ENCODE assay signal across 25 cellular contexts in genomic region chr7:84953294-84953693, GRCh38.
A peak's percentile ranks its signal among the peaks of the same experiment; 100 is the strongest.
DNase-seq lines count a peak whose midpoint lies in the region; ATAC-seq, FAIRE-seq and TF ChIP-seq lines count a peak whose summit lies in the region.
"Had no signal": no experiment of that assay in that cellular context is flagged by ENCODE, and none has a peak within 500 bp of the region (broad histone marks: within the 10 kb centered on the region; RNA-seq: fewer than 3 reads in every experiment).

No MANE protein-coding gene starts in this region.

- H3K4me1 ChIP-seq in SK-N-SH (ENCODE audit: control insufficient read depth in 1 of 2, insufficient read depth in 2 of 2, low read depth in 1 of 2, low read length in 1 of 2) (peaks cover 0 to 5% of the 10 kb centered on the region in 2 experiments; a peak in 1 of 4 replicates), H1 (replicated peaks in 1 of 4; ENCODE audit: control insufficient read depth in 3 of 4, insufficient read depth in 4 of 4, low read length in 3 of 4) (peaks cover 0 to 3% (median 0%) of the 10 kb centered on the region in 4 experiments; a peak in 1 of 7 replicates), neural progenitor cell (peaks cover 19% of the 10 kb centered on the region)

- no peak overlapping the region for H2BK120ac ChIP-seq in H1 (replicated peaks; ENCODE audit: low read depth, low read length)

- H4K91ac ChIP-seq in H1 (replicated peaks; ENCODE audit: insufficient read length, low read length): no peak overlapping the region

- H3K23ac ChIP-seq in H1 (ENCODE audit: insufficient read length): no peak overlapping the region

- no peak overlapping the region for H3K4ac ChIP-seq in H1 (replicated peaks; ENCODE audit: insufficient read length, low read depth, low read length)

- no peak overlapping the region for H3K27ac Mint-ChIP-seq in neural progenitor cell
- peak overlapping the region; percentile 2 for H3K27ac Mint-ChIP-seq in type B pancreatic cell
- H3K27ac Mint-ChIP-seq: B cell, CD14-positive monocyte had no signal

- H3K79me2 ChIP-seq in SK-N-SH (ENCODE audit: insufficient read depth): no peaks in the 10 kb centered on the region
- no peaks in the 10 kb centered on the region for H3K79me2 ChIP-seq in H1 (ENCODE audit: control insufficient read depth in 1 of 2, insufficient read depth in 2 of 2, low read length in 2 of 2)
- H3K79me2 ChIP-seq in neural progenitor cell (ENCODE audit: low read depth): no peaks in the 10 kb centered on the region

- H3K9me3 ChIP-seq in SK-N-SH (no peaks in the 10 kb centered on the region), H1 (ENCODE audit: insufficient read depth in 2 of 2, low read depth in 1 of 2, low read length in 1 of 2) (no peaks in the 10 kb centered on the region), neural progenitor cell (ENCODE audit: low read depth) (no peaks in the 10 kb centered on the region)
- H3K9me3 ChIP-seq: SJSA1 had no signal

- no peak overlapping the region for H3K18ac ChIP-seq in H1 (ENCODE audit: extremely low read depth, low read length)

- H2BK12ac ChIP-seq in H1 (ENCODE audit: low read depth, low read length): no peak overlapping the region

- H3K9ac ChIP-seq in SK-N-SH (no peak overlapping the region), H1 (replicated peaks in 1 of 4; ENCODE audit: extremely low read depth in 1 of 4, low read depth in 3 of 4, low read length in 3 of 4) (no peak overlapping the region), neural progenitor cell (no peak overlapping the region)

- no peak overlapping the region for H2BK5ac ChIP-seq in H1 (ENCODE audit: low read depth, low read length)

- TF ChIP-seq EP300 in SK-N-SH (IDR thresholded peaks at IDR 0.05; ENCODE audit: borderline replicate concordance in 1 of 2, low read depth in 1 of 2, low read length in 1 of 2) (no peak), H1 (IDR thresholded peaks at IDR 0.05; ENCODE audit: borderline replicate concordance in 1 of 2, low read depth in 2 of 2, low read length in 2 of 2) (no peak)

- H3K36me3 Mint-ChIP-seq in neural progenitor cell: no peaks in the 10 kb centered on the region
- H3K36me3 Mint-ChIP-seq in type B pancreatic cell: no peaks in the 10 kb centered on the region
- H3K36me3 Mint-ChIP-seq: CD14-positive monocyte had no signal

- no peak overlapping the region for H3K56ac ChIP-seq in H1 (replicated peaks; ENCODE audit: insufficient read length, low read depth, low read length)

- H4K5ac ChIP-seq in H1 (ENCODE audit: insufficient read length, low read depth, low read length): no peak overlapping the region

- no peak for TF ChIP-seq CTCF in SK-N-SH (IDR thresholded peaks at IDR 0.05)
- TF ChIP-seq CTCF in H1 (IDR thresholded peaks at IDR 0.05; ENCODE audit: control extremely low read depth in 1 of 3, insufficient read depth in 1 of 3, low read depth in 1 of 3, low read length in 3 of 3): no peak
- no peak for TF ChIP-seq CTCF in neural progenitor cell (IDR thresholded peaks at IDR 0.05)
- no peak for TF ChIP-seq CTCF in type B pancreatic cell (conservative IDR thresholded peaks at IDR 0.05)

- no peak overlapping the region for H3K4me2 ChIP-seq in SK-N-SH
- H3K4me2 ChIP-seq in H1 (ENCODE audit: insufficient read depth in 1 of 2, low read depth in 2 of 2, low read length in 2 of 2): no peak overlapping the region; a peak in 1 of 4 replicates
- H3K4me2 ChIP-seq in neural progenitor cell: no peak overlapping the region

- no peaks in the 10 kb centered on the region for H4K20me1 ChIP-seq in SK-N-SH (ENCODE audit: insufficient read depth)
- no peaks in the 10 kb centered on the region for H4K20me1 ChIP-seq in H1 (replicated peaks in 1 of 2; ENCODE audit: control insufficient read depth in 1 of 2, insufficient read depth in 2 of 2, low read length in 2 of 2)
- H4K20me1 ChIP-seq in neural progenitor cell (ENCODE audit: low read depth): no peaks in the 10 kb centered on the region

- no peak for FAIRE-seq in H1 (lab: Jason Lieb, UNC)
- FAIRE-seq: A204.1, GM19239, RCC 7860 had no signal

- no peak overlapping the region for H3K14ac ChIP-seq in H1 (ENCODE audit: insufficient read length)

- TF ChIP-seq POLR2A in H1 (IDR thresholded peaks at IDR 0.05; ENCODE audit: control extremely low read depth in 1 of 2, low read depth in 2 of 2, low read length in 2 of 2): no peak

- peaks cover 11% of the 10 kb centered on the region for H3K4me1 Mint-ChIP-seq in neural progenitor cell
- peaks cover 12% of the 10 kb centered on the region for H3K4me1 Mint-ChIP-seq in type B pancreatic cell (ENCODE audit: unreplicated experiment)
- H3K4me1 Mint-ChIP-seq: B cell had no signal

- no peak for ATAC-seq in SK-N-SH treated with all-trans-retinoic acid at 6 μM for 48 hours
- ATAC-seq: Right ventricle myocardium inferior had no signal

- H3K4me3 ChIP-seq in SK-N-SH (ENCODE audit: low read depth in 2 of 2, low read length in 1 of 2) (no peak overlapping the region), H1 (ENCODE audit: extremely low read depth in 1 of 4, insufficient read depth in 2 of 4, low read depth in 3 of 4, low read length in 4 of 4) (no peak overlapping the region), neural progenitor cell (no peak overlapping the region)
- H3K4me3 ChIP-seq: SJSA1 had no signal

- no peak overlapping the region for H4K8ac ChIP-seq in H1 (ENCODE audit: extremely low read depth, insufficient read depth, low read length)

- H2AK5ac ChIP-seq in H1 (ENCODE audit: low read depth, low read length): no peak overlapping the region

- 93% methylated on average over 4 of the region's 4 CpGs for WGBS in SK-N-SH (ENCODE audit: low lambda C conversion rate)
- WGBS in H1 (ENCODE audit: extremely low coverage in 1 of 2, insufficient coverage in 1 of 2, insufficient read length in 1 of 2, insufficient replicate concordance in 2 of 2, low coverage in 1 of 2, low lambda C conversion rate in 2 of 2, missing lambda C conversion rate in 1 of 2), 2 experiments: 88% methylated on average over 4 of the region's 4 CpGs; no CpG with 5 or more reads in 1 of the 2 experiments

- H3K27me3 ChIP-seq in SK-N-SH (ENCODE audit: insufficient read depth) (no peaks in the 10 kb centered on the region), H1 (replicated peaks in 1 of 4; ENCODE audit: control insufficient read depth in 3 of 4, extremely low read depth in 1 of 4, insufficient read depth in 3 of 4, low read length in 3 of 4) (no peaks in the 10 kb centered on the region), neural progenitor cell (no peaks in the 10 kb centered on the region)
- H3K27me3 ChIP-seq: SJSA1 had no signal

- no peak overlapping the region for H2BK15ac ChIP-seq in H1 (ENCODE audit: low read length)

- H2BK20ac ChIP-seq in H1 (ENCODE audit: low read length): no peak overlapping the region

- no peaks in the 10 kb centered on the region for H3K9me2 ChIP-seq in SK-N-SH

- CTCF ChIA-PET in SK-N-SH (lab: Yijun Ruan, JAX) (no interaction called here), H1 (lab: Charles Lee; ENCODE audit: partially characterized antibody) (no interaction called here)

- H3K4me3 Mint-ChIP-seq in neural progenitor cell (no peak overlapping the region), type B pancreatic cell (no peak overlapping the region)
- H3K4me3 Mint-ChIP-seq: B cell, CD14-positive monocyte had no signal

- H3K36me3 ChIP-seq in SK-N-SH (replicated peaks in 1 of 2; ENCODE audit: control insufficient read depth in 1 of 2, insufficient read depth in 2 of 2, low read length in 1 of 2) (no peaks in the 10 kb centered on the region), H1 (ENCODE audit: control insufficient read depth in 2 of 4, insufficient read depth in 4 of 4, low read length in 3 of 4) (no peaks in the 10 kb centered on the region), neural progenitor cell (no peaks in the 10 kb centered on the region)
- H3K36me3 ChIP-seq: SJSA1 had no signal

- no peak for DNase-seq in SK-N-SH
- DNase-seq in H1 (ENCODE audit: low read depth in 1 of 2, low spot score in 2 of 2): no peak
- peak; percentile 4 for DNase-seq in neural progenitor cell (ENCODE audit: low spot score)
- DNase-seq in type B pancreatic cell (ENCODE audit: extremely low spot score, unreplicated experiment): no peak
- DNase-seq in AG08396 (ENCODE audit: low spot score): no peak
- DNase-seq in HCEC 1CT: no peak
- no peak for DNase-seq in iPS-NIHi7 (ENCODE audit: extremely low spot score)
- DNase-seq: EL, GF-D8, KG1, NCI-H1105, NCI-H1694, NCI-H2081, NCI-H2171, NCI-H446, NCI-H526, SW 1271 had no signal

- POLR2A ChIA-PET in SK-N-SH (lab: Yijun Ruan, JAX) (no interaction called here), H1 (lab: Charles Lee; ENCODE audit: partially characterized antibody) (no interaction called here)

- no peak overlapping the region for H3K27ac ChIP-seq in SK-N-SH (ENCODE audit: low read depth in 2 of 2, low read length in 1 of 2)
- H3K27ac ChIP-seq in H1 (ENCODE audit: low read depth, low read length): no peak overlapping the region
- no peak overlapping the region for H3K27ac ChIP-seq in neural progenitor cell
- H3K27ac ChIP-seq: SJSA1 had no signal

- TF ChIP-seq RAD21 in SK-N-SH (IDR thresholded peaks at IDR 0.05; ENCODE audit: low read length) (no peak), H1 (IDR thresholded peaks at IDR 0.05 in 1 of 2, conservative IDR thresholded peaks at IDR 0.05 in 1 of 2; ENCODE audit: low read depth in 2 of 2, low read length in 2 of 2) (no peak)

- H3K27me3 Mint-ChIP-seq in neural progenitor cell (ENCODE audit: insufficient read depth, low read depth): peaks cover 4% of the 10 kb centered on the region
- no peaks in the 10 kb centered on the region for H3K27me3 Mint-ChIP-seq in type B pancreatic cell
- H3K27me3 Mint-ChIP-seq: B cell had no signal

- peaks cover 10% of the 10 kb centered on the region for H3K9me3 Mint-ChIP-seq in neural progenitor cell
- H3K9me3 Mint-ChIP-seq in type B pancreatic cell: no peaks in the 10 kb centered on the region

- H3F3A ChIP-seq in SK-N-SH (replicated peaks; ENCODE audit: insufficient read depth) (no peaks in the 10 kb centered on the region), neural progenitor cell (ENCODE audit: low read depth) (no peaks in the 10 kb centered on the region)

- H2AFZ ChIP-seq in SK-N-SH (ENCODE audit: low read depth) (0 out of 2 replicates have a peak overlapping the region, but pooled peaks have one; percentile 7), H1 (ENCODE audit: low read length) (peak overlapping the region; percentile 49; the same call in 1 of the 2 replicates), neural progenitor cell (replicated peaks) (no peak overlapping the region)

- H3K23me2 ChIP-seq in H1 (ENCODE audit: low read depth, low read length): no peaks in the 10 kb centered on the region

- H3K79me1 ChIP-seq in H1 (ENCODE audit: low read depth, low read length): no peaks in the 10 kb centered on the region

TF ChIP-seq in SK-N-SH, 30 proteins besides CTCF, POLR2A, EP300 and RAD21 (continues in another document):
- no peak for TF ChIP-seq YY1 (IDR thresholded peaks at IDR 0.05; ENCODE audit: low read depth)

TF ChIP-seq in H1, 55 proteins besides CTCF, POLR2A, EP300 and RAD21 (continues in another document):
- TF ChIP-seq YY1 (IDR thresholded peaks at IDR 0.05; ENCODE audit: low read depth, low read length) (no peak), NRF1 (IDR thresholded peaks at IDR 0.05; ENCODE audit: low read depth, low read length) (no peak), TBP (IDR thresholded peaks at IDR 0.05; ENCODE audit: low read depth, low read length) (no peak), RFX5 (IDR thresholded peaks at IDR 0.05; ENCODE audit: borderline replicate concordance, low read depth, low read length) (no peak), SP2 (IDR thresholded peaks at IDR 0.05; ENCODE audit: low read length) (no peak), MAFK (IDR thresholded peaks at IDR 0.05; ENCODE audit: low read depth, low read length) (no peak)
